1 cellular context compared by ENCODE assay signal in genomic region chr12:46538976-46539375, GRCh38.
TF ChIP-seq lines count a peak whose summit lies in the region.

No MANE protein-coding gene starts in this region.

TF ChIP-seq in IMR-90, 13 proteins besides CTCF, POLR2A, EP300 and RAD21:
- TF ChIP-seq ELK1 (IDR thresholded peaks at IDR 0.05; ENCODE audit: borderline replicate concordance, low read depth, low read length) (no peak), FOS (IDR thresholded peaks at IDR 0.05; ENCODE audit: low read depth, low read length) (no peak), MAFK (IDR thresholded peaks at IDR 0.05; ENCODE audit: low read depth, low read length) (no peak), MAZ (IDR thresholded peaks at IDR 0.05; ENCODE audit: borderline replicate concordance, low read depth, low read length) (no peak), MXI1 (IDR thresholded peaks at IDR 0.05; ENCODE audit: borderline replicate concordance, low read depth, low read length) (no peak), RCOR1 (IDR thresholded peaks at IDR 0.05; ENCODE audit: insufficient replicate concordance, low read length) (no peak), CEBPB (IDR thresholded peaks at IDR 0.05; ENCODE audit: low read depth, low read length) (no peak), NFE2L2 (IDR thresholded peaks at IDR 0.05; ENCODE audit: low read depth, low read length) (no peak), RFX5 (IDR thresholded peaks at IDR 0.05; ENCODE audit: low read depth, low read length) (no peak), BHLHE40 (IDR thresholded peaks at IDR 0.05; ENCODE audit: low read depth, low read length) (no peak), CHD1 (IDR thresholded peaks at IDR 0.05; ENCODE audit: low read depth, low read length) (no peak), SMC3 (IDR thresholded peaks at IDR 0.05; ENCODE audit: low read depth, low read length) (no peak)
- TF ChIP-seq, protein P1, sequence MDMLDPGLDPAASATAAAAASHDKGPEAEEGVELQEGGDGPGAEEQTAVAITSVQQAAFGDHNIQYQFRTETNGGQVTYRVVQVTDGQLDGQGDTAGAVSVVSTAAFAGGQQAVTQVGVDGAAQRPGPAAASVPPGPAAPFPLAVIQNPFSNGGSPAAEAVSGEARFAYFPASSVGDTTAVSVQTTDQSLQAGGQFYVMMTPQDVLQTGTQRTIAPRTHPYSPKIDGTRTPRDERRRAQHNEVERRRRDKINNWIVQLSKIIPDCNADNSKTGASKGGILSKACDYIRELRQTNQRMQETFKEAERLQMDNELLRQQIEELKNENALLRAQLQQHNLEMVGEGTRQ (IDR thresholded peaks at IDR 0.05; ENCODE audit: low read depth, low read length), result no peak
